In genomic region chr11:747176-748006, GRCh38 we compare ENCODE assay signal across 8 cellular contexts. TPM values are rescaled to one million over a fixed set of nuclear protein-coding genes. Genes with fewer than 3 reads are reported as not detected.
A peak's percentile ranks its signal among the peaks of the same experiment; 100 is the strongest.
DNase-seq lines count a peak whose midpoint lies in the region; ATAC-seq, FAIRE-seq and TF ChIP-seq lines count a peak whose summit lies in the region.

TALDO1 (plus strand) TSS chr11:747464; CDS start chr11:747482, 18 bp downstream.

- H3K36me3 ChIP-seq in kidney (ENCODE audit: control insufficient read depth in 1 of 2, insufficient read depth in 2 of 2, low read length in 2 of 2): no peaks in the 10 kb centered on the region

- peak within 1 kb of the TSS; percentile 74 for H3K27ac ChIP-seq in AG04450 (ENCODE audit: low read depth, low read length)
- H3K27ac ChIP-seq in kidney (ENCODE audit: low read depth in 2 of 2, low read length in 2 of 2): peak within 1 kb of the TSS; percentile 71 to 75

- no peaks in the 10 kb centered on the region for H3K27me3 ChIP-seq in AG04450 (ENCODE audit: control insufficient read depth, insufficient read depth, low read length)

- H3K4me1 ChIP-seq in kidney (ENCODE audit: control insufficient read depth in 1 of 2, insufficient read depth in 1 of 2, low read depth in 1 of 2, low read length in 2 of 2): peaks cover 0 to 8% of the 10 kb centered on the region in 2 donors

- TF ChIP-seq CTCF in AG04450 (IDR thresholded peaks at IDR 0.05; ENCODE audit: low read depth, low read length) (peak; percentile 1; the same call in 1 of the 2 replicates), kidney (IDR thresholded peaks at IDR 0.05; ENCODE audit: borderline replicate concordance, extremely low read depth, insufficient read depth) (peak; percentile 44)

- DNase-seq in AG04450 (ENCODE audit: low read depth, low spot score) (peak; percentile 37), NCI-H2196 (lab: John Stamatoyannopoulos, UW; ENCODE audit: unreplicated experiment) (peak; percentile 91), cerebellar cortex (ENCODE audit: low spot score) (peak; percentile 84), kidney (peak; percentile 97)
- DNase-seq in activated CD4-positive, CD25-positive, alpha-beta regulatory T cell (lab: John Stamatoyannopoulos, UW): peak; percentile 62 to 77 (median 70)
- DNase-seq in stimulated activated CD4-positive, alpha-beta T cell treated with anti-CD3 and anti-CD28 coated beads, Interleukin-15, amount 100 ng/mL, for 24 hours: peak; percentile 95

- FAIRE-seq in kidney (lab: Jason Lieb, UNC): no peak

- intact Hi-C loops in kidney (cut with DNase I): no loop called here

- peak within 1 kb of the TSS; percentile 81 for H3K4me3 ChIP-seq in AG04450 (ENCODE audit: low read depth, low read length)
- peak within 1 kb of the TSS; percentile 63 to 73 for H3K4me3 ChIP-seq in kidney (ENCODE audit: low read length in 2 of 2)

- CTCF ChIA-PET in AG04450 (lab: Charles Lee): interaction anchor here (0.9 to 1.1 kb wide), 2 partner anchors 19 to 86 kb away, joined by 3 to 4 read pairs; no protein-coding TSS in a partner anchor

- no peaks in the 10 kb centered on the region; the same call in 1 of the 2 replicates for H3K9me3 ChIP-seq in AG04450 (ENCODE audit: control insufficient read depth, insufficient read depth, low read length)
- H3K9me3 ChIP-seq in kidney (ENCODE audit: control insufficient read depth in 1 of 2, low read length in 2 of 2): no peaks in the 10 kb centered on the region

- H3K9ac ChIP-seq in kidney (ENCODE audit: low read length in 2 of 2): peak within 1 kb of the TSS; percentile 65 to 69

- POLR2A ChIA-PET in AG04450 (lab: Yijun Ruan, JAX): interaction anchor here (0.8 to 2.3 kb wide), 5 partner anchors 10 to 52 kb away, joined by 3 to 10 read pairs (median 3); partner anchors contain the start of genes DEAF1 and TMEM80

- peak; percentile 74 for ATAC-seq in GM18870 (IDR thresholded peaks at IDR 0.05; ENCODE audit: unreplicated experiment)
- ATAC-seq in HG03108 (IDR thresholded peaks at IDR 0.05; ENCODE audit: unreplicated experiment): peak; percentile 90

RNA-seq across cellular contexts. Expression of gene TALDO1, which starts in this region (rescaled TPM):
- polyA plus RNA-seq in AG04450 (2011; rRNA removed): 242 and 286 TPM in 2 replicates
- 98.9 and 103 TPM in 2 replicates for polyA minus RNA-seq in AG04450 (2011; rRNA and poly(A)+ RNA removed)
- 175 TPM for total RNA-seq in kidney
- polyA plus RNA-seq in kidney (ENCODE audit: insufficient read depth, low read depth, low replicate concordance): 312 TPM

Comparison
In these comparisons a context has a peak if more than half of its experiments do, and no peak if none do; other contexts are left out.
1. Peak in every context shown above with its lines: DNase-seq, ATAC-seq, H3K4me3 ChIP-seq and H3K27ac ChIP-seq.
2. DNase-seq: peak in every context shown above with its lines; median percentile 97 in kidney; 95 in stimulated activated CD4-positive, alpha-beta T cell treated with anti-CD3 and anti-CD28 coated beads, Interleukin-15, amount 100 ng/mL, for 24 hours; 91 in NCI-H2196; 84 in cerebellar cortex; 70 in activated CD4-positive, CD25-positive, alpha-beta regulatory T cell; 37 in AG04450.